Comparison of ENCODE assay signal across 21 cellular contexts in genomic region chr20:3367125-3367524, GRCh38. TPM values are rescaled to one million over a fixed set of nuclear protein-coding genes. Genes with fewer than 3 reads are reported as not detected.
DNase-seq lines count a peak whose midpoint lies in the region; ATAC-seq, FAIRE-seq and TF ChIP-seq lines count a peak whose summit lies in the region.
"Had no signal": no experiment of that assay in that cellular context is flagged by ENCODE, and none has a peak within 500 bp of the region (broad histone marks: within the 10 kb centered on the region; RNA-seq: fewer than 3 reads in every experiment).

No MANE protein-coding gene starts in this region.

- no peak for TF ChIP-seq EP300 in HepG2 (IDR thresholded peaks at IDR 0.05; ENCODE audit: low read depth in 2 of 2, low read length in 2 of 2)
- no peak for TF ChIP-seq EP300 in HepG2 (CRISPR knock-in tag; IDR thresholded peaks at IDR 0.05; ENCODE audit: borderline replicate concordance)

- 98% methylated on average over 3 of the region's 3 CpGs for WGBS in HepG2 (ENCODE audit: low lambda C conversion rate)
- 100% methylated on average over 3 of the region's 3 CpGs for WGBS in right lobe of liver (ENCODE audit: insufficient coverage, low coverage, low lambda C conversion rate, missing lambda C conversion rate)

- no peak for ATAC-seq in HepG2
- ATAC-seq in right lobe of liver: no peak

- H3K27ac ChIP-seq in HepG2 (ENCODE audit: extremely low read length, insufficient read depth, low read length): no peak overlapping the region
- H3K27ac ChIP-seq in right lobe of liver: no peak overlapping the region
- H3K27ac ChIP-seq: HL-60, Peyer's patch, SJCRH30 had no signal

- H3K36me3 ChIP-seq in HepG2 (replicated peaks in 1 of 2; ENCODE audit: control insufficient read depth in 1 of 2, insufficient read depth in 2 of 2, low read length in 2 of 2) (peaks cover 3 to 26% of the 10 kb centered on the region in 2 experiments), right lobe of liver (no peaks in the 10 kb centered on the region)

- no peaks in the 10 kb centered on the region for H3K9me3 ChIP-seq in HepG2 (ENCODE audit: low read length)
- no peaks in the 10 kb centered on the region for H3K9me3 ChIP-seq in right lobe of liver
- H3K9me3 ChIP-seq: Peyer's patch, SJCRH30 had no signal

- H3K27me3 Mint-ChIP-seq in T-helper 2 cell treated with Interferon-gamma antibody and Interleukin-4, amounts not matched to agents 5 μg/mL and 100 μg/mL, for 36 hours (ENCODE audit: low read depth): no peaks in the 10 kb centered on the region
- no peaks in the 10 kb centered on the region for H3K27me3 Mint-ChIP-seq in activated T-helper 2 cell treated with anti-CD3 and anti-CD28 coated beads, Interferon-gamma antibody, Interleukin-2, Interleukin-4, amounts not matched to agents 10 μg/mL and 5 μg/mL and 100 μg/mL, durations not matched to agents 14 hours and 24 hours and 36 hours (ENCODE audit: low read depth)

- BruUV-seq in HepG2 (replicated peaks; lab: Mats Ljungman, UMichigan): no TSS peak

- H4K20me1 ChIP-seq in HepG2 (ENCODE audit: insufficient read depth, low read length): no peaks in the 10 kb centered on the region

- TF ChIP-seq RAD21 in HepG2 (CRISPR knock-in tag; IDR thresholded peaks at IDR 0.05): no peak

- H3K4me1 ChIP-seq in HepG2 (ENCODE audit: insufficient read depth, low read length) (no peaks in the 10 kb centered on the region), right lobe of liver (no peaks in the 10 kb centered on the region)
- H3K4me1 ChIP-seq: Peyer's patch, SJCRH30 had no signal

- peaks cover 10% of the 10 kb centered on the region for H3K4me1 Mint-ChIP-seq in T-helper 2 cell treated with Interferon-gamma antibody and Interleukin-4, amounts not matched to agents 5 μg/mL and 100 μg/mL, for 36 hours (ENCODE audit: low read depth)
- peaks cover 8% of the 10 kb centered on the region for H3K4me1 Mint-ChIP-seq in activated T-helper 2 cell treated with anti-CD3 and anti-CD28 coated beads, Interferon-gamma antibody, Interleukin-2, Interleukin-4, amounts not matched to agents 10 μg/mL and 5 μg/mL and 100 μg/mL, durations not matched to agents 14 hours and 24 hours and 36 hours (ENCODE audit: low read depth)

- TF ChIP-seq POLR2A in HepG2 (IDR thresholded peaks at IDR 0.05; ENCODE audit: insufficient read depth in 1 of 2, low read depth in 2 of 2, low read length in 2 of 2) (no peak), right lobe of liver (IDR thresholded peaks at IDR 0.05) (no peak)

- POLR2A ChIA-PET in HepG2 (lab: Yijun Ruan, JAX): interaction anchor here (0.7 to 1.3 kb wide), 2 partner anchors 103 to 185 kb away, joined by 3 read pairs; no protein-coding TSS in a partner anchor

- no peak overlapping the region for H2AFZ ChIP-seq in HepG2 (ENCODE audit: low read length)

- no peaks in the 10 kb centered on the region for H3K9me3 Mint-ChIP-seq in T-helper 2 cell treated with Interferon-gamma antibody and Interleukin-4, amounts not matched to agents 5 μg/mL and 100 μg/mL, for 36 hours
- no peaks in the 10 kb centered on the region for H3K9me3 Mint-ChIP-seq in activated T-helper 2 cell treated with anti-CD3 and anti-CD28 coated beads, Interferon-gamma antibody, Interleukin-2, Interleukin-4, amounts not matched to agents 10 μg/mL and 5 μg/mL and 100 μg/mL, durations not matched to agents 14 hours and 24 hours and 36 hours

- in situ Hi-C loops in HepG2 (cut with HindIII; ENCODE audit: extremely low pct_ligation_motif_present, low pct_unique_long_range_greater_than_20kb): no loop called here

- no peak overlapping the region for H3K4me2 ChIP-seq in HepG2 (ENCODE audit: low read depth, low read length)

- TF ChIP-seq CTCF in HepG2 (CRISPR knock-in tag; IDR thresholded peaks at IDR 0.05) (no peak), right lobe of liver (IDR thresholded peaks at IDR 0.05) (no peak)

- peak overlapping the region; percentile 68 for H3K4me3 Mint-ChIP-seq in T-helper 2 cell treated with Interferon-gamma antibody and Interleukin-4, amounts not matched to agents 5 μg/mL and 100 μg/mL, for 36 hours
- peak overlapping the region; percentile 11 for H3K4me3 Mint-ChIP-seq in activated T-helper 2 cell treated with anti-CD3 and anti-CD28 coated beads, Interferon-gamma antibody, Interleukin-2, Interleukin-4, amounts not matched to agents 10 μg/mL and 5 μg/mL and 100 μg/mL, durations not matched to agents 14 hours and 24 hours and 36 hours (ENCODE audit: low read depth)

- H3K4me3 ChIP-seq in HepG2 (replicated peaks in 1 of 3; ENCODE audit: insufficient read depth in 1 of 3, low read depth in 2 of 3, low read length in 3 of 3) (no peak overlapping the region), right lobe of liver (no peak overlapping the region)
- H3K4me3 ChIP-seq: Peyer's patch, SJCRH30 had no signal

- CTCF ChIA-PET in HepG2 (lab: Yijun Ruan, JAX; ENCODE audit: low intra/inter-chr PET ratio, low total read pairs): no interaction called here

- no peak overlapping the region for H3K27ac Mint-ChIP-seq in T-helper 2 cell treated with Interferon-gamma antibody and Interleukin-4, amounts not matched to agents 5 μg/mL and 100 μg/mL, for 36 hours
- peak overlapping the region; percentile 31 for H3K27ac Mint-ChIP-seq in activated T-helper 2 cell treated with anti-CD3 and anti-CD28 coated beads, Interferon-gamma antibody, Interleukin-2, Interleukin-4, amounts not matched to agents 10 μg/mL and 5 μg/mL and 100 μg/mL, durations not matched to agents 14 hours and 24 hours and 36 hours

- no peak for DNase-seq in T-helper 2 cell treated with Interferon-gamma antibody and Interleukin-4, amounts not matched to agents 5 μg/mL and 100 μg/mL, for 36 hours (ENCODE audit: low spot score)
- DNase-seq in T-helper 2 cell (no peak), HepG2 (ENCODE audit: low spot score) (no peak), right lobe of liver (no peak), RCC 7860 (ENCODE audit: low spot score) (no peak), NCI-H226 (no peak), head of caudate nucleus (no peak)
- no peak for DNase-seq in activated T-helper 2 cell treated with anti-CD3 and anti-CD28 coated beads, Interferon-gamma antibody, Interleukin-2, Interleukin-4, amounts not matched to agents 10 μg/mL and 5 μg/mL and 100 μg/mL, durations not matched to agents 14 hours and 24 hours and 36 hours (ENCODE audit: low spot score)
- DNase-seq: DMS79 treated with DMSO at 0.1 percent for 48 hours, KBM-7, NCI-H1105, NCI-H146, NCI-H2029, NCI-H2227 treated with DMSO at 0.1 percent for 48 hours, NCI-H510A treated with DMSO at 0.1 percent for 48 hours, NCI-H748 treated with DMSO at 0.1 percent for 48 hours, Peyer's patch, SJCRH30 had no signal

- intact Hi-C loops in HepG2 (cut with micrococcal nuclease; ENCODE audit: unreplicated experiment) (no loop called here), right lobe of liver (cut with DNase I) (no loop called here), head of caudate nucleus (cut with DNase I) (no loop called here)
- intact Hi-C loops in activated T-helper 2 cell treated with anti-CD3 and anti-CD28 coated beads, Interferon-gamma antibody, Interleukin-2, Interleukin-4, amounts not matched to agents 10 μg/mL and 5 μg/mL and 100 μg/mL, durations not matched to agents 14 hours and 24 hours and 36 hours (cut with micrococcal nuclease): no loop called here

- no peak for FAIRE-seq in HepG2 (lab: Jason Lieb, UNC)
- no peak for FAIRE-seq in RCC 7860 (lab: Jason Lieb, UNC)
- FAIRE-seq: H54 had no signal

- no peaks in the 10 kb centered on the region for H3K27me3 ChIP-seq in HepG2 (ENCODE audit: control insufficient read depth in 1 of 2, insufficient read depth in 2 of 2, low read length in 2 of 2)
- no peaks in the 10 kb centered on the region for H3K27me3 ChIP-seq in right lobe of liver
- H3K27me3 ChIP-seq: Peyer's patch, SJCRH30 had no signal

- H3K9ac ChIP-seq in HepG2 (ENCODE audit: insufficient read depth, low read depth, low read length): no peak overlapping the region

- peaks cover 12% of the 10 kb centered on the region for H3K36me3 Mint-ChIP-seq in T-helper 2 cell treated with Interferon-gamma antibody and Interleukin-4, amounts not matched to agents 5 μg/mL and 100 μg/mL, for 36 hours (ENCODE audit: low read depth)
- H3K36me3 Mint-ChIP-seq in activated T-helper 2 cell treated with anti-CD3 and anti-CD28 coated beads, Interferon-gamma antibody, Interleukin-2, Interleukin-4, amounts not matched to agents 10 μg/mL and 5 μg/mL and 100 μg/mL, durations not matched to agents 14 hours and 24 hours and 36 hours (ENCODE audit: low read depth): peaks cover 7% of the 10 kb centered on the region

- H3K79me2 ChIP-seq in HepG2 (ENCODE audit: insufficient read depth, low read length): no peaks in the 10 kb centered on the region

TF ChIP-seq in HepG2, 621 proteins besides CTCF, POLR2A, EP300 and RAD21 (continues in another document):
- peak; percentile 51 to 58; a peak in 3 of 4 replicates for TF ChIP-seq MAFK (conservative IDR thresholded peaks at IDR 0.05 in 1 of 2, IDR thresholded peaks at IDR 0.05 in 1 of 2; ENCODE audit: low read length in 2 of 2)

RNA-seq across cellular contexts. Expression of gene DNAAF9, which starts 40.3 kb away (rescaled TPM):
- 10.5 and 11.7 TPM in 2 replicates for total RNA-seq in HepG2 (2016; rRNA removed; fragmentation: Illumina TruSeq; extraction: Trizol)
- 3.4 and 3.7 TPM in 2 replicates for total RNA-seq in HepG2 (2016; cell fraction: cytosol; rRNA removed; fragmentation: Illumina TruSeq; extraction: Trizol; ENCODE audit: low read depth)
- 9.8 and 10.6 TPM in 2 replicates for total RNA-seq in HepG2 (2016; cell fraction: insoluble cytoplasmic fraction; rRNA removed; fragmentation: Illumina TruSeq; extraction: Trizol)
- total RNA-seq in HepG2 (2016; cell fraction: membrane; rRNA removed; fragmentation: Illumina TruSeq; extraction: Trizol): 4.5 and 5.3 TPM in 2 replicates
- total RNA-seq in HepG2 (2016; cell fraction: nucleus; rRNA removed; fragmentation: Illumina TruSeq; extraction: Trizol): 14.3 and 16.7 TPM in 2 replicates
- 14.9 and 16.6 TPM in 2 replicates for polyA plus RNA-seq in HepG2 (2011; rRNA removed)
- 8.5 and 11.1 TPM in 2 replicates for polyA plus RNA-seq in HepG2 (2011; cell fraction: cytosol; rRNA removed)
- 31.2 and 31.3 TPM in 2 replicates for polyA plus RNA-seq in HepG2 (2011; cell fraction: nucleus; rRNA removed)
- polyA plus RNA-seq in HepG2 (2012): 12.6 and 13.0 TPM in 2 replicates
- 0.98 and 1.1 TPM in 2 replicates for polyA plus RNA-seq in HepG2 (2016; cell fraction: cytosol; fragmentation: Illumina TruSeq; extraction: Trizol; ENCODE audit: low read depth)
- polyA plus RNA-seq in HepG2 (2016; cell fraction: insoluble cytoplasmic fraction; fragmentation: Illumina TruSeq; extraction: Trizol; ENCODE audit: low read depth): 6.4 and 6.6 TPM in 2 replicates
- polyA plus RNA-seq in HepG2 (2016; cell fraction: membrane; fragmentation: Illumina TruSeq; extraction: Trizol; ENCODE audit: low read depth): 1.7 and 1.8 TPM in 2 replicates
- polyA plus RNA-seq in HepG2 (2016; cell fraction: nucleus; fragmentation: Illumina TruSeq; extraction: Trizol; ENCODE audit: insufficient read depth, low read depth): 20.6 and 23.6 TPM in 2 replicates
- 0.02 and 24.0 TPM in 2 replicates for polyA minus RNA-seq in HepG2 (2011; rRNA and poly(A)+ RNA removed; ENCODE audit: low replicate concordance)
- polyA minus RNA-seq in HepG2 (2011; cell fraction: cytosol; rRNA and poly(A)+ RNA removed): 11.3 and 14.0 TPM in 2 replicates
- 30.6 and 35.8 TPM in 2 replicates for polyA minus RNA-seq in HepG2 (2011; cell fraction: nucleus; rRNA and poly(A)+ RNA removed)
- 1 to 10 TPM; 2.5 to 4.9 (median 4.2) TPM for total RNA-seq in right lobe of liver
- total RNA-seq in activated T-helper 2 cell treated with anti-CD3 and anti-CD28 coated beads, Interferon-gamma antibody, Interleukin-2, Interleukin-4, amounts not matched to agents 10 μg/mL and 5 μg/mL and 100 μg/mL, durations not matched to agents 14 hours and 24 hours and 36 hours: 2.0 and 2.3 TPM in 2 replicates
- total RNA-seq: HT-29 had no signal
